9 cellular contexts compared by ENCODE assay signal in genomic region chr15:100343251-100343650, GRCh38. TPM values are rescaled to one million over a fixed set of nuclear protein-coding genes. Genes with fewer than 3 reads are reported as not detected.
"Had no signal": no experiment of that assay in that cellular context is flagged by ENCODE, and none has a peak within 500 bp of the region (broad histone marks: within the 10 kb centered on the region; RNA-seq: fewer than 3 reads in every experiment).

No MANE protein-coding gene starts in this region.

- H3K27ac ChIP-seq: GM23248, HL-60 had no signal

- H3K36me3 ChIP-seq: HAP-1 had no signal

- ATAC-seq: HCT116, HepG2 had no signal

- H3K36me3 Mint-ChIP-seq: IgD-negative memory B cell had no signal

- DNase-seq: GM23248, GOT3, H7, KBM-7 had no signal

- H3K4me3 ChIP-seq: GM23248, HAP-1 had no signal

- H3K9me3 ChIP-seq: HAP-1 had no signal

RNA-seq across cellular contexts. Expression of gene ADAMTS17, which starts 1.5 kb away (rescaled TPM):
- total RNA-seq: GM23248 had no signal
- polyA plus RNA-seq: GM23248, IgD-negative memory B cell had no signal
